In the genomic region with DNA sequence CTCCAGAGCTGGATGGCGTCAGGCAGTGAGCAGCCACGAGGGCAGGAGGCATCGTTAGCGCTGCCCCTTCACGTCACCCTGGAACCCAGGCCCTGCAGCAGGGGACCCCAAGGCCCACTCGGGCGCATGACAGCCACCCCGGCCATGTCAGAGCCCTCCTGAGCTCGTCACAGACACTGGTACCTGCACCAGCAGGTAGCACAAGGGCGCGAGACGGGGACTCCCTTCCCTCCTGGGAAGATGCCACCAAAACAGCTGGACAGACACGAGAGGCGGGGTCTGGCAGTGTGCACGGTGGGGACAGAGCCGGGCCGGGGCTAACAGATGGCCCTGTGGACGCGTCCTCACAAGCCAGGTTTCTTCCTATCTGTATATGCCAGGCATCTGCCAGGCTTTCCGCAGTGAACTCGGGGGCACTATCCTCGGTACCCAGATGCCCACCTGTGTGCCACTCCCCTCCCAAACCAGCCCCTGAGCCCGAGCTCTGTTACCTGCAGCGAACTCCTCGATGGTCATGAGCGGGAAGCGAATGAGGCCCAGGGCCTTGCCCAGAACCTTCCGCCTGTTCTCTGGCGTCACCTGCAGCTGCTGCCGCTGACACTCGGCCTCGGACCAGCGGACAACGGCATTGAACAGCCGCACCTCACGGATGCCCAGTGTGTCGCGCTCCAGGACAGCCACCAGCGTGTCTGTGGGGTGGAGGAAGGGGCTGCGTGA, we compare ENCODE assay signal across 3 cellular contexts.
TF ChIP-seq lines count a peak whose summit lies in the region.

No MANE protein-coding gene starts in this region.

TF ChIP-seq in GM23338, 12 proteins besides CTCF, POLR2A, EP300 and RAD21:
- no peak for TF ChIP-seq CREB1 (CRISPR knock-in tag; IDR thresholded peaks at IDR 0.05; ENCODE audit: low read depth)
- TF ChIP-seq POLR2AphosphoS5 (IDR thresholded peaks at IDR 0.05; ENCODE audit: low read depth) = 0 out of 2 replicates have a peak, but pooled peaks have one; percentile 26
- TF ChIP-seq EZH2 (IDR thresholded peaks at IDR 0.05; ENCODE audit: low read depth, unreplicated experiment) = no peak

TF ChIP-seq in IMR-90, 13 proteins besides CTCF, POLR2A, EP300 and RAD21:
- TF ChIP-seq RCOR1 (IDR thresholded peaks at IDR 0.05; ENCODE audit: insufficient replicate concordance, low read length) (no peak), SMC3 (IDR thresholded peaks at IDR 0.05; ENCODE audit: low read depth, low read length) (no peak), MAFK (IDR thresholded peaks at IDR 0.05; ENCODE audit: low read depth, low read length) (no peak), CEBPB (IDR thresholded peaks at IDR 0.05; ENCODE audit: low read depth, low read length) (no peak), MXI1 (IDR thresholded peaks at IDR 0.05; ENCODE audit: borderline replicate concordance, low read depth, low read length) (no peak), RFX5 (IDR thresholded peaks at IDR 0.05; ENCODE audit: low read depth, low read length) (no peak), CHD1 (IDR thresholded peaks at IDR 0.05; ENCODE audit: low read depth, low read length) (no peak), NFE2L2 (IDR thresholded peaks at IDR 0.05; ENCODE audit: low read depth, low read length) (no peak), BHLHE40 (IDR thresholded peaks at IDR 0.05; ENCODE audit: low read depth, low read length) (no peak), MAZ (IDR thresholded peaks at IDR 0.05; ENCODE audit: borderline replicate concordance, low read depth, low read length) (no peak), FOS (IDR thresholded peaks at IDR 0.05; ENCODE audit: low read depth, low read length) (no peak)
- TF ChIP-seq, protein P1, sequence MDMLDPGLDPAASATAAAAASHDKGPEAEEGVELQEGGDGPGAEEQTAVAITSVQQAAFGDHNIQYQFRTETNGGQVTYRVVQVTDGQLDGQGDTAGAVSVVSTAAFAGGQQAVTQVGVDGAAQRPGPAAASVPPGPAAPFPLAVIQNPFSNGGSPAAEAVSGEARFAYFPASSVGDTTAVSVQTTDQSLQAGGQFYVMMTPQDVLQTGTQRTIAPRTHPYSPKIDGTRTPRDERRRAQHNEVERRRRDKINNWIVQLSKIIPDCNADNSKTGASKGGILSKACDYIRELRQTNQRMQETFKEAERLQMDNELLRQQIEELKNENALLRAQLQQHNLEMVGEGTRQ (IDR thresholded peaks at IDR 0.05; ENCODE audit: low read depth, low read length) = no peak
- TF ChIP-seq, protein P2, sequence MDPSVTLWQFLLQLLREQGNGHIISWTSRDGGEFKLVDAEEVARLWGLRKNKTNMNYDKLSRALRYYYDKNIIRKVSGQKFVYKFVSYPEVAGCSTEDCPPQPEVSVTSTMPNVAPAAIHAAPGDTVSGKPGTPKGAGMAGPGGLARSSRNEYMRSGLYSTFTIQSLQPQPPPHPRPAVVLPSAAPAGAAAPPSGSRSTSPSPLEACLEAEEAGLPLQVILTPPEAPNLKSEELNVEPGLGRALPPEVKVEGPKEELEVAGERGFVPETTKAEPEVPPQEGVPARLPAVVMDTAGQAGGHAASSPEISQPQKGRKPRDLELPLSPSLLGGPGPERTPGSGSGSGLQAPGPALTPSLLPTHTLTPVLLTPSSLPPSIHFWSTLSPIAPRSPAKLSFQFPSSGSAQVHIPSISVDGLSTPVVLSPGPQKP (IDR thresholded peaks at IDR 0.05; ENCODE audit: borderline replicate concordance, low read depth, low read length) = no peak
TF ChIP-seq in IMR-90: peak in this region for 0.

TF ChIP-seq in K562, 482 proteins besides CTCF, POLR2A, EP300 and RAD21:
- TF ChIP-seq CBX1 (IDR thresholded peaks at IDR 0.05; ENCODE audit: low read depth) (no peak), HMGN3 (IDR thresholded peaks at IDR 0.05; ENCODE audit: borderline replicate concordance, extremely low read depth, insufficient read length, low read depth, low read length) (peak; percentile 34), POLR2G (IDR thresholded peaks at IDR 0.05; ENCODE audit: low read depth, low read length) (peak; percentile 72)
- TF ChIP-seq, protein P3, sequence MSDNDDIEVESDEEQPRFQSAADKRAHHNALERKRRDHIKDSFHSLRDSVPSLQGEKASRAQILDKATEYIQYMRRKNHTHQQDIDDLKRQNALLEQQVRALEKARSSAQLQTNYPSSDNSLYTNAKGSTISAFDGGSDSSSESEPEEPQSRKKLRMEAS (CRISPR knock-in tag; IDR thresholded peaks at IDR 0.05) = 0 out of 2 replicates have a peak, but pooled peaks have one; percentile 20
